ENCODE assay signal across 15 cellular contexts in genomic region chr11:128040603-128041002, GRCh38.
DNase-seq lines count a peak whose midpoint lies in the region; ATAC-seq and TF ChIP-seq lines count a peak whose summit lies in the region.
"Had no signal": no experiment of that assay in that cellular context is flagged by ENCODE, and none has a peak within 500 bp of the region (broad histone marks: within the 10 kb centered on the region; RNA-seq: fewer than 3 reads in every experiment).

No MANE protein-coding gene starts in this region.

- no peak for ATAC-seq in central memory CD8-positive, alpha-beta T cell (replicated peaks; ENCODE audit: extremely low read depth, poor library complexity, severe bottlenecking)
- ATAC-seq in left lung (no peak), HG02798 (IDR thresholded peaks at IDR 0.05; ENCODE audit: poor library complexity, unreplicated experiment) (no peak)
- ATAC-seq: gastroesophageal sphincter, psoas muscle, upper lobe of right lung had no signal

- no peak overlapping the region for H3K4me3 ChIP-seq in left lung
- H3K4me3 ChIP-seq: gastroesophageal sphincter, psoas muscle, upper lobe of right lung had no signal

- peak overlapping the region in 1 of 2 donors; percentile 78 for H3K27ac ChIP-seq in left lung
- H3K27ac ChIP-seq: gastroesophageal sphincter, psoas muscle, upper lobe of right lung had no signal

- H3K27me3 ChIP-seq in left lung: no peaks in the 10 kb centered on the region
- H3K27me3 ChIP-seq: upper lobe of right lung had no signal

- TF ChIP-seq CTCF in left lung (IDR thresholded peaks at IDR 0.05): no peak

- no peak overlapping the region for H3K4me3 Mint-ChIP-seq in activated naive CD4-positive, alpha-beta T cell treated with anti-CD3 and anti-CD28 coated beads, Interleukin-2, amount 10 ng/mL, durations not matched to agents 7 days and 5 days
- peak overlapping the region; percentile 23 for H3K4me3 Mint-ChIP-seq in central memory CD8-positive, alpha-beta T cell

- no peaks in the 10 kb centered on the region for H3K27me3 Mint-ChIP-seq in activated naive CD4-positive, alpha-beta T cell treated with anti-CD3 and anti-CD28 coated beads, Interleukin-2, amount 10 ng/mL, durations not matched to agents 7 days and 5 days
- no peaks in the 10 kb centered on the region for H3K27me3 Mint-ChIP-seq in central memory CD8-positive, alpha-beta T cell

- peaks cover 4 to 34% of the 10 kb centered on the region in 2 donors for H3K4me1 ChIP-seq in left lung
- H3K4me1 ChIP-seq: gastroesophageal sphincter, psoas muscle had no signal

- peaks cover 58% of the 10 kb centered on the region for H3K4me1 Mint-ChIP-seq in activated naive CD4-positive, alpha-beta T cell treated with anti-CD3 and anti-CD28 coated beads, Interleukin-2, amount 10 ng/mL, durations not matched to agents 7 days and 5 days
- H3K4me1 Mint-ChIP-seq in central memory CD8-positive, alpha-beta T cell: peaks cover 39% of the 10 kb centered on the region

- intact Hi-C loops in left lung (cut with DNase I): no loop called here

- no peaks in the 10 kb centered on the region for H3K36me3 ChIP-seq in left lung
- H3K36me3 ChIP-seq: gastroesophageal sphincter, upper lobe of right lung had no signal

- peak overlapping the region; percentile 4 for H3K27ac Mint-ChIP-seq in activated naive CD4-positive, alpha-beta T cell treated with anti-CD3 and anti-CD28 coated beads, Interleukin-2, amount 10 ng/mL, durations not matched to agents 7 days and 5 days
- no peak overlapping the region for H3K27ac Mint-ChIP-seq in central memory CD8-positive, alpha-beta T cell (ENCODE audit: low read depth)

- H3K9me3 Mint-ChIP-seq in activated naive CD4-positive, alpha-beta T cell treated with anti-CD3 and anti-CD28 coated beads, Interleukin-2, amount 10 ng/mL, durations not matched to agents 7 days and 5 days: peaks cover 9% of the 10 kb centered on the region
- H3K9me3 Mint-ChIP-seq in central memory CD8-positive, alpha-beta T cell: peaks cover 6% of the 10 kb centered on the region

- peaks cover 8% of the 10 kb centered on the region for H3K36me3 Mint-ChIP-seq in activated naive CD4-positive, alpha-beta T cell treated with anti-CD3 and anti-CD28 coated beads, Interleukin-2, amount 10 ng/mL, durations not matched to agents 7 days and 5 days
- H3K36me3 Mint-ChIP-seq in central memory CD8-positive, alpha-beta T cell (ENCODE audit: insufficient read depth): peaks cover 14% of the 10 kb centered on the region

- DNase-seq in activated naive CD4-positive, alpha-beta T cell treated with anti-CD3 and anti-CD28 coated beads, Interleukin-2, amount 10 ng/mL, durations not matched to agents 7 days and 5 days: no peak
- no peak for DNase-seq in activated naive CD4-positive, alpha-beta T cell (lab: John Stamatoyannopoulos, UW)
- DNase-seq in MV-4-11 (lab: John Stamatoyannopoulos, UW) (peak; percentile 41), renal cortical epithelial cell (ENCODE audit: low read depth) (peak; percentile 60), left lung (no peak)
- DNase-seq in central memory CD8-positive, alpha-beta T cell (ENCODE audit: low spot score in 2 of 2): no peak
- no peak for DNase-seq in NK-92 treated with Interleukin-12 subunit alpha and Interleukin-12 subunit beta, amount 100 ng/mL, for 24 hours (lab: John Stamatoyannopoulos, UW)
- DNase-seq: islet precursor cell; NCI-H1092 treated with DMSO at 0.1 percent for 48 hours; NCI-H510A; psoas muscle; stimulated activated CD4-positive, alpha-beta T cell treated with anti-CD3 and anti-CD28 coated beads, Interleukin-1b, Interleukin-23, amount 100 ng/mL, for 48 hours; upper lobe of right lung had no signal

- CTCF ChIA-PET in activated naive CD4-positive, alpha-beta T cell treated with anti-CD3 and anti-CD28 coated beads, Interleukin-2, amount 10 ng/mL, durations not matched to agents 7 days and 5 days (lab: Charles Lee): interaction anchor here (0.6 to 2.1 kb wide), 2 partner anchors 502 to 790 kb away, joined by 3 to 8 read pairs; no protein-coding TSS in a partner anchor

- H3K9me3 ChIP-seq in left lung: no peaks in the 10 kb centered on the region
- H3K9me3 ChIP-seq: gastroesophageal sphincter, psoas muscle, upper lobe of right lung had no signal

Comparison
In these comparisons a context has a peak if more than half of its experiments do, and no peak if none do; other contexts are left out.
1. DNase-seq: peak in MV-4-11 (single experiment) and renal cortical epithelial cell (single experiment); none in activated naive CD4-positive, alpha-beta T cell treated with anti-CD3 and anti-CD28 coated beads, Interleukin-2, amount 10 ng/mL, durations not matched to agents 7 days and 5 days (single experiment), activated naive CD4-positive, alpha-beta T cell (0 of 4), central memory CD8-positive, alpha-beta T cell (0 of 2), NK-92 treated with Interleukin-12 subunit alpha and Interleukin-12 subunit beta, amount 100 ng/mL, for 24 hours (single experiment) and left lung (0 of 2).